11 cellular contexts compared by ENCODE assay signal in the genomic region with DNA sequence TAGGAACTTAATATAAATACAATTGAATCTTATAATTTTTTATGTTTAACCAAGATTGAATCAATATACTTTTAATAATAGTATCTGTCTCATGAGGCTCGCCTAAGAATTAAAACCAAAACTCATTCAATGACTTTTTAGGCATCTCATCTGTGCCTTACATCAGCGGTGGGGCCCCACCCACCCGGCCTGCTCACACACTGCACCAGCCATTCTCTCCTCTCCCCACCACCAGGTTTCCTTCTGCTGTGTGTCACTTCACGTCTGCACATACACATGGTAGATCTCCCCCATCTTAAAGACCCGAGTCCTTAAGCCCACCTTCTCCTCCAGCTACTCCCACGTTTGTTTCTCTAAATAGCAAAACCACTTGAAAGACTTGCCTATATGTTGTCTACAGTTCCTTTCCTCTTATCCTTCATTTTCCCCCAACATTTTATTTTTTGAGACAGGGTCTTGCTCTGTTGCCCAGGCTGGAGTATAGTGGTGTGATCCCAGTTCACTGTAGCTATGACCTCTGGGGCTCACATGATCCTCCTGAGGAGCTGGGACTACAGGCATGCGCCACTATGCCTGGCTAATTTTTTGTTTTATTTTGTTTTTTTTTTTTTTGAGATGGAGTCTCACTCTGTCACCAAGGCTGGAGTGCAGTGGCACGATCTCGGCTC.
DNase-seq lines count a peak whose midpoint lies in the region; ATAC-seq and TF ChIP-seq lines count a peak whose summit lies in the region.
"Had no signal": no experiment of that assay in that cellular context is flagged by ENCODE, and none has a peak within 500 bp of the region (broad histone marks: within the 10 kb centered on the region; RNA-seq: fewer than 3 reads in every experiment).

No MANE protein-coding gene starts in this region.

- CTCF ChIA-PET in CD4-positive, alpha-beta T cell (lab: Charles Lee) = interaction anchor here (0.6 kb wide), 1 partner anchor 69 kb away, joined by 3 read pairs; no protein-coding TSS in a partner anchor
- CTCF ChIA-PET in activated naive CD4-positive, alpha-beta T cell treated with anti-CD3 and anti-CD28 coated beads for 36 hours (lab: Charles Lee) = no interaction called here
- CTCF ChIA-PET in PC-9 (lab: Charles Lee) (no interaction called here), PC-3 (lab: Charles Lee) (no interaction called here)

- BruUV-seq in PC-9 (replicated peaks; lab: Mats Ljungman, UMichigan) (no TSS peak), PC-3 (replicated peaks; lab: Mats Ljungman, UMichigan) (no TSS peak)

- H4K20me1 ChIP-seq in smooth muscle cell (ENCODE audit: low read depth) = peaks cover 29% of the 10 kb centered on the region
- H4K20me1 ChIP-seq in PC-9 (ENCODE audit: insufficient read depth) = no peaks in the 10 kb centered on the region
- H4K20me1 ChIP-seq in PC-3 (ENCODE audit: low read length) = no peaks in the 10 kb centered on the region

- peak overlapping the region; percentile 47 for H3K4me3 Mint-ChIP-seq in CD4-positive, alpha-beta T cell
- no peak overlapping the region for H3K4me3 Mint-ChIP-seq in activated naive CD4-positive, alpha-beta T cell treated with anti-CD3 and anti-CD28 coated beads for 36 hours

- 61% methylated on average over 9 of the region's 9 CpGs for WGBS in smooth muscle cell (ENCODE audit: low lambda C conversion rate)

- peak overlapping the region; percentile 4 for H3K27ac ChIP-seq in CD4-positive, alpha-beta T cell (ENCODE audit: low read depth, low read length)
- H3K27ac ChIP-seq in smooth muscle cell (ENCODE audit: low read depth) (no peak overlapping the region), PC-9 (no peak overlapping the region), PC-3 (ENCODE audit: low read length) (no peak overlapping the region)
- H3K27ac ChIP-seq: vagina had no signal

- peaks cover 9% of the 10 kb centered on the region for H3F3A ChIP-seq in smooth muscle cell (ENCODE audit: low read depth)
- H3F3A ChIP-seq in PC-9 (ENCODE audit: insufficient read depth, low read depth) = peaks cover 21% of the 10 kb centered on the region
- H3F3A ChIP-seq in PC-3 (ENCODE audit: low read length, unreplicated experiment) = no peaks in the 10 kb centered on the region

- intact Hi-C loops in CD4-positive, alpha-beta T cell (cut with DNase I, micrococcal nuclease) = loop anchor here in 1 of 2 experiments (2.0 kb wide), 1 partner anchor 15 kb away; no protein-coding TSS in a partner anchor
- intact Hi-C loops in activated naive CD4-positive, alpha-beta T cell treated with anti-CD3 and anti-CD28 coated beads for 36 hours (cut with micrococcal nuclease) = no loop called here
- intact Hi-C loops in PC-9 (cut with micrococcal nuclease; ENCODE audit: unreplicated experiment) (no loop called here), PC-3 (cut with micrococcal nuclease) (no loop called here)

- H3K9me3 ChIP-seq in CD4-positive, alpha-beta T cell (ENCODE audit: control insufficient read depth, low read length) = no peaks in the 10 kb centered on the region
- no peaks in the 10 kb centered on the region for H3K9me3 ChIP-seq in smooth muscle cell (replicated peaks; ENCODE audit: low read depth)
- no peaks in the 10 kb centered on the region for H3K9me3 ChIP-seq in PC-9 (ENCODE audit: insufficient read depth, low read depth)
- H3K9me3 ChIP-seq in PC-3 (ENCODE audit: low read length) = no peaks in the 10 kb centered on the region
- H3K9me3 ChIP-seq: vagina had no signal

- H3K27ac Mint-ChIP-seq in CD4-positive, alpha-beta T cell = peak overlapping the region; percentile 96
- H3K27ac Mint-ChIP-seq in activated naive CD4-positive, alpha-beta T cell treated with anti-CD3 and anti-CD28 coated beads for 36 hours = peak overlapping the region; percentile 42

- POLR2A ChIA-PET in CD4-positive, alpha-beta T cell (lab: Charles Lee) = interaction anchor here (1.8 kb wide), 1 partner anchor 16 kb away, joined by 6 read pairs; no protein-coding TSS in a partner anchor
- POLR2A ChIA-PET in PC-9 (lab: Charles Lee; ENCODE audit: unreplicated experiment) (no interaction called here), PC-3 (lab: Charles Lee; ENCODE audit: unreplicated experiment) (no interaction called here)

- H3K9me2 ChIP-seq in PC-9 (ENCODE audit: insufficient read depth) (no peaks in the 10 kb centered on the region; the same call in 1 of the 2 replicates), PC-3 (replicated peaks; ENCODE audit: low read length) (no peaks in the 10 kb centered on the region)

- H3K36me3 ChIP-seq in smooth muscle cell (ENCODE audit: low read depth) (no peaks in the 10 kb centered on the region), PC-9 (ENCODE audit: low read depth) (no peaks in the 10 kb centered on the region), PC-3 (ENCODE audit: low read depth, low read length) (no peaks in the 10 kb centered on the region)
- H3K36me3 ChIP-seq: vagina had no signal

- H3K9ac ChIP-seq in smooth muscle cell (ENCODE audit: low read depth) (no peak overlapping the region), PC-3 (ENCODE audit: low read length) (no peak overlapping the region)

- peaks cover 4% of the 10 kb centered on the region for H3K36me3 Mint-ChIP-seq in CD4-positive, alpha-beta T cell (ENCODE audit: low read depth)
- H3K36me3 Mint-ChIP-seq in activated naive CD4-positive, alpha-beta T cell treated with anti-CD3 and anti-CD28 coated beads for 36 hours (ENCODE audit: low read depth) = peaks cover 2% of the 10 kb centered on the region

- H3K27me3 Mint-ChIP-seq in CD4-positive, alpha-beta T cell = no peaks in the 10 kb centered on the region
- H3K27me3 Mint-ChIP-seq in activated naive CD4-positive, alpha-beta T cell treated with anti-CD3 and anti-CD28 coated beads for 36 hours (ENCODE audit: low read depth) = no peaks in the 10 kb centered on the region

- TF ChIP-seq CTCF in CD4-positive, alpha-beta T cell (IDR thresholded peaks at IDR 0.05) = no peak
- TF ChIP-seq CTCF in smooth muscle cell (IDR thresholded peaks at IDR 0.05; ENCODE audit: borderline replicate concordance, insufficient read depth, poor library complexity, severe bottlenecking) = no peak
- TF ChIP-seq CTCF in PC-9 (conservative IDR thresholded peaks at IDR 0.05) = no peak
- no peak for TF ChIP-seq CTCF in PC-3 (conservative IDR thresholded peaks at IDR 0.05; ENCODE audit: low read depth, low read length)

- no peaks in the 10 kb centered on the region for H3K4me1 ChIP-seq in smooth muscle cell (ENCODE audit: low read depth)
- H3K4me1 ChIP-seq in PC-9 (replicated peaks; ENCODE audit: insufficient read depth) = peaks cover 23% of the 10 kb centered on the region
- H3K4me1 ChIP-seq in PC-3 (ENCODE audit: insufficient read depth, low read length) = peaks cover 29% of the 10 kb centered on the region

- H3K4me2 ChIP-seq in smooth muscle cell (peak overlapping the region; percentile 17), PC-9 (no peak overlapping the region), PC-3 (ENCODE audit: low read length) (no peak overlapping the region)

- peaks cover 81% of the 10 kb centered on the region for H3K4me1 Mint-ChIP-seq in CD4-positive, alpha-beta T cell (ENCODE audit: low read depth)
- H3K4me1 Mint-ChIP-seq in activated naive CD4-positive, alpha-beta T cell treated with anti-CD3 and anti-CD28 coated beads for 36 hours (ENCODE audit: low read depth) = peaks cover 67% of the 10 kb centered on the region

- no peaks in the 10 kb centered on the region for H3K27me3 ChIP-seq in CD4-positive, alpha-beta T cell (ENCODE audit: control insufficient read depth, insufficient read depth, low read length)
- H3K27me3 ChIP-seq in smooth muscle cell (ENCODE audit: low read depth) = no peaks in the 10 kb centered on the region
- no peaks in the 10 kb centered on the region for H3K27me3 ChIP-seq in PC-9 (ENCODE audit: insufficient read depth, low read depth)
- H3K27me3 ChIP-seq in PC-3 (ENCODE audit: low read length) = no peaks in the 10 kb centered on the region
- H3K27me3 ChIP-seq: vagina had no signal

- H3K79me2 ChIP-seq in smooth muscle cell (ENCODE audit: low read depth) (peaks cover 41% of the 10 kb centered on the region), PC-9 (ENCODE audit: low read depth) (no peaks in the 10 kb centered on the region), PC-3 (ENCODE audit: low read length) (peaks cover 10% of the 10 kb centered on the region; the same call in 1 of the 2 replicates)

- H2AFZ ChIP-seq in smooth muscle cell (ENCODE audit: low read depth) (no peak overlapping the region), PC-9 (no peak overlapping the region), PC-3 (ENCODE audit: low read length) (no peak overlapping the region)

- peak; percentile 87 for ATAC-seq in CD4-positive, alpha-beta T cell (ENCODE audit: poor library complexity)
- no peak for ATAC-seq in HG02763 (IDR thresholded peaks at IDR 0.05; ENCODE audit: unreplicated experiment)
- ATAC-seq in PC-3 = no peak
- ATAC-seq: SK-N-SH treated with all-trans-retinoic acid at 6 μM for 48 hours had no signal

- no peaks in the 10 kb centered on the region for H3K9me3 Mint-ChIP-seq in CD4-positive, alpha-beta T cell
- H3K9me3 Mint-ChIP-seq in activated naive CD4-positive, alpha-beta T cell treated with anti-CD3 and anti-CD28 coated beads for 36 hours = no peaks in the 10 kb centered on the region

- H3K4me3 ChIP-seq in smooth muscle cell (no peak overlapping the region), PC-9 (no peak overlapping the region), PC-3 (ENCODE audit: low read length) (no peak overlapping the region)
- H3K4me3 ChIP-seq: vagina had no signal

- DNase-seq in CD4-positive, alpha-beta T cell = peak; percentile 43 to 70 (median 59)
- DNase-seq in T-helper 9 cell (peak; percentile 47), smooth muscle cell (lab: John Stamatoyannopoulos, UW; ENCODE audit: unreplicated experiment) (no peak), HuH-7.5 (ENCODE audit: low spot score) (no peak), PC-9 (no peak), PC-3 (no peak)
- peak; percentile 84 for DNase-seq in activated naive CD4-positive, alpha-beta T cell treated with anti-CD3 and anti-CD28 coated beads for 36 hours
- DNase-seq: NCI-H1417 had no signal

Comparison
In these comparisons a context has a peak if more than half of its experiments do, and no peak if none do; other contexts are left out.
1. DNase-seq: peak in CD4-positive, alpha-beta T cell (10 of 10), T-helper 9 cell (single experiment) and activated naive CD4-positive, alpha-beta T cell treated with anti-CD3 and anti-CD28 coated beads for 36 hours (single experiment); none in smooth muscle cell (single experiment), HuH-7.5 (single experiment), PC-9 (0 of 2) and PC-3 (single experiment).